ENCODE assay signal across 8 cellular contexts in the genomic region with DNA sequence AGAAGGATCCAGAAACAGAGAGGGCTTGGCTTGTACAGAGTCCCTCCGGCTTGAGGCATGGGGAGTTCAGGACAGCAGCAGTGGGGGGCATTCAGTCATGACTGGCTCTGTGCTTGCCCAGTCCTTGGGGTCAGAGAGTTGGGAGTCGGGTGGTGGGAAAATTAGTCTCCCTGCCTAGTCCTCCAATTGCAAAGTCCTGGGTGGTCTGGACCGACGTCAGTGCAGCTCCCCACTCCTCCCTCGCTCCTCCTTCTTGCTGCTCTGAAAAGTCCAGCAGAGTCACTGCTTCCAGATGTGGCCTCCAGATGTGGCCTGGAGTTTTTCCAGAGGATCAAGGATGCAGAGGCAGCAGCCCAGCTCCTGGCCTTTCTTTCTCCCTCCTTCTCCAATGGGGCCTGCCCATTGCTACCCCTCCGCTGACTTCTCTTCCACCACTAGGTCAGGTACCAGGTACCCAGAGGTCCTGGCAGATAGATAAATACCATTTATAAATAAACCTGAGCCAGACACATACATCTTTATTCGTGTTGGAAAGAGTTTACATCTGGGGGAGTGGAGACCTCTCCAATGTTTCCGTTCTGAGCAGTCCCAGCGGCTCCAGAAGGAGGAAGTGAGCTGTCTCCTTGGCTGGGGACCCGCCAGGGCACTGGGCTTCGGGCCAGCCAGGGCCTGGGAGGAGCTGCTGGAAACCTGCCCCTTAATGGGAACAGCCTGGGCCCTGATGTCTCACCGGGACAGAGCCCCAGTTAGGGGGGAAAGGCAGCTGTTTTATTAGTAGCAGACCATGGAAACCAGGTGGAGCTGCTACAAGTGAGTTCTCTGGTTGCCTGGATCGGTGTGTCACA. TPM values are rescaled to one million over a fixed set of nuclear protein-coding genes. Genes with fewer than 3 reads are reported as not detected.
DNase-seq lines count a peak whose midpoint lies in the region; ATAC-seq and TF ChIP-seq lines count a peak whose summit lies in the region.

No MANE protein-coding gene starts in this region.

- peak; percentile 82 for ATAC-seq in left lobe of liver
- no peak for ATAC-seq in HG03442 (IDR thresholded peaks at IDR 0.05; ENCODE audit: unreplicated experiment)
- no peak for ATAC-seq in GM18868 (IDR thresholded peaks at IDR 0.05; ENCODE audit: unreplicated experiment)

- DNase-seq in Caki2 (ENCODE audit: low read depth) (peak; percentile 55), NCI-H2029 (lab: John Stamatoyannopoulos, UW) (peak; percentile 79), cardiac fibroblast (ENCODE audit: low read depth in 2 of 2) (peak; percentile 97 to 98), left lobe of liver (ENCODE audit: low spot score) (peak; percentile 75), superior temporal gyrus (ENCODE audit: extremely low spot score) (peak; percentile 24)
- DNase-seq in activated CD4-positive, CD25-positive, alpha-beta regulatory T cell treated with anti-CD3 and anti-CD28 coated beads, Interleukin-2, amount 50 U/mL, for 72 hours = no peak

- H3K4me3 ChIP-seq in cardiac fibroblast (replicated peaks in 1 of 2; ENCODE audit: low read depth in 2 of 2, low read length in 2 of 2) = peak overlapping the region in 1 of 2 donors; percentile 6

- no peak for TF ChIP-seq CTCF in cardiac fibroblast (IDR thresholded peaks at IDR 0.05; ENCODE audit: low read depth, low read length)

- in situ Hi-C loops in Caki2 (cut with HindIII; ENCODE audit: low pct_unique_long_range_greater_than_20kb, low sequenced_read_pairs) = no loop called here

RNA-seq across cellular contexts. Expression of gene RNF24, which starts 49.0 kb away (rescaled TPM):
- total RNA-seq in Caki2 (2014; rRNA removed; shearing (Covaris generic); ENCODE audit: low replicate concordance) = 2.6 and 17.3 TPM in 2 replicates
- 1.4 TPM for total RNA-seq in left lobe of liver
